Comparison of ENCODE assay signal across 7 cellular contexts in genomic region chr5:14581891-14582796, GRCh38. TPM values are rescaled to one million over a fixed set of nuclear protein-coding genes. Genes with fewer than 3 reads are reported as not detected.
DNase-seq lines count a peak whose midpoint lies in the region; ATAC-seq lines count a peak whose summit lies in the region.

No MANE protein-coding gene starts in this region.

- H3K4me1 ChIP-seq in mononuclear cell (ENCODE audit: insufficient read depth, low read length), result peaks cover 53% of the 10 kb centered on the region

- ATAC-seq in GM18508 (IDR thresholded peaks at IDR 0.05; ENCODE audit: insufficient read depth, unreplicated experiment) (peak; percentile 70), HG02840 (IDR thresholded peaks at IDR 0.05; ENCODE audit: low FRiP score, unreplicated experiment) (peak; percentile 49)

- H3K4me3 ChIP-seq in mononuclear cell (ENCODE audit: low read length), result peak overlapping the region; percentile 76

- DNase-seq in NCI-H1930 (lab: John Stamatoyannopoulos, UW), result peak; percentile 61 to 64
- DNase-seq in activated CD4-positive, alpha-beta T cell treated with anti-CD3 and anti-CD28 coated beads for 4 hours, result peak; percentile 81 to 83
- DNase-seq in dermis blood vessel endothelial cell, result peak; percentile 30
- peak; percentile 60 to 68 for DNase-seq in stimulated activated CD8-positive, alpha-beta memory T cell treated with anti-CD3 and anti-CD28 coated beads, Interleukin-4, amount 100 ng/mL, for 4 hours (ENCODE audit: low read depth in 2 of 2, low spot score in 1 of 2)

- H3K27me3 ChIP-seq in mononuclear cell (ENCODE audit: insufficient read depth, low read length), result no peaks in the 10 kb centered on the region

- H3K9me3 ChIP-seq in mononuclear cell (ENCODE audit: low read depth, low read length), result no peaks in the 10 kb centered on the region

RNA-seq across cellular contexts. Expression of gene OTULINL, which starts 0.6 kb away (rescaled TPM):
- total RNA-seq in dermis blood vessel endothelial cell (0.34 and 0.56 TPM in 2 replicates), mononuclear cell (45.9 TPM)

Comparison
In these comparisons a context has a peak if more than half of its experiments do, and no peak if none do; other contexts are left out.
1. Peak in every context shown above with its lines: DNase-seq, ATAC-seq and H3K4me3 ChIP-seq.
2. DNase-seq: peak in every context shown above with its lines; median percentile 82 in activated CD4-positive, alpha-beta T cell treated with anti-CD3 and anti-CD28 coated beads for 4 hours; 64 in stimulated activated CD8-positive, alpha-beta memory T cell treated with anti-CD3 and anti-CD28 coated beads, Interleukin-4, amount 100 ng/mL, for 4 hours; 62 in NCI-H1930; 30 in dermis blood vessel endothelial cell.
3. RNA of gene OTULINL, which starts 0.6 kb away (total RNA-seq): 45.9 TPM in mononuclear cell (single experiment); 0.34 to 0.56 TPM in dermis blood vessel endothelial cell; every median in the first group is over 10 times any median in the second.